In the genomic region with DNA sequence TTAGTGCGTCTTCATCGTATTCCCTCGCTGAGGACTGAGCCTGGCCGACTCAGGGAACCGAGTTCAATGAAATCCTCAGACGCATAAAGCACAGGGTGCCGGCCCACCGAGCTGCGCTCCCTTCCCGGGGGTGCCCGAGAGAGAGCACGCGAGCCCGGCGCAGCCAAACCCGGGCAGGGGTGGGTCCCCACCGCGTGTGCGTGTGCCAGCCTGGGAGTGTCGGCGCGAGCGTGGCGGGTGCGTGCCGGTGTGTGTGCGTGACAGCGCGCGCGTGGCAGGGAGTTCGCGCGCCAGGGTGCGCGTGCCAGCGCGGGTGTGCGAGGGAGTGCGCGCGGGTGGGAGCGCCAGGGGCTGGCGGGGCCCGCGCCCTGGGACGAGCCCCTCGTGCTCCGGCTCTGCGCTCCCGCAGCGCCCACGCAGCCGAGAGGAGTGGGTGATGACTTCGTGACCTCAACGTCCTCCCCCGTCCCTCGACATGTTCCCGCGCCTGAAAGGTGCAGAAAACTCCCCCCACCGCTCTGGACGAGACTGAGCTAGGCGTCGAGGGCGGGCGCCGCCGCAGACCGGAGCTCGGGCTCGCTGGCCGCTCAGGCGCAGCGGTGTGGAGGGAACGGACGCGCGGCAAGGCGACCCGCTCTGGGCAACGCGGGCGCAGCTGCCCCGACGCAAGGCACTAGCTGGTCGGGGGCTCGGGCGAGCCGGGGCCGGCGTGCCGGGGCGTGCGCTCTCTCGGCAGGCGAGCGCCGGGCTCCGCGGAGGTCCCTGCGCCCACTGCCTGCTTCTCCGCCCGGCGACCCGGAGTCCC, we compare ENCODE assay signal across 8 cellular contexts.
DNase-seq lines count a peak whose midpoint lies in the region; ATAC-seq and TF ChIP-seq lines count a peak whose summit lies in the region.

No MANE protein-coding gene starts in this region.

- ATAC-seq in GM19438 (IDR thresholded peaks at IDR 0.05; ENCODE audit: low read depth, unreplicated experiment) = peak; percentile 67
- ATAC-seq in HG03457 (IDR thresholded peaks at IDR 0.05; ENCODE audit: unreplicated experiment) = peak; percentile 55

- DNase-seq in CD1c-positive myeloid dendritic cell (ENCODE audit: extremely low spot score) (peak; percentile 15), esophagus muscularis mucosa (ENCODE audit: extremely low spot score) (no peak), substantia nigra (lab: John Stamatoyannopoulos, UW) (peak in 25 of 49 donors; percentile 5 to 52 (median 15)), superior temporal gyrus (ENCODE audit: extremely low spot score) (no peak)
- no peak for DNase-seq in activated CD4-positive, alpha-beta T cell treated with anti-CD3 and anti-CD28 coated beads, Interleukin-2, amount 10 ng/mL, durations not matched to agents 7 days and 5 days

- no peaks in the 10 kb centered on the region for H3K9me3 Mint-ChIP-seq in activated CD4-positive, alpha-beta T cell treated with anti-CD3 and anti-CD28 coated beads, Interleukin-2, amount 10 ng/mL, durations not matched to agents 7 days and 5 days

- peak overlapping the region; percentile 69 to 81 (median 78) for H3K27ac ChIP-seq in esophagus muscularis mucosa (replicated peaks in 1 of 4)
- peak overlapping the region; percentile 84 for H3K27ac ChIP-seq in muscle layer of duodenum (ENCODE audit: low read length)
- H3K27ac ChIP-seq in substantia nigra (ENCODE audit: low read depth, low read length, poor library complexity, severe bottlenecking) = peak overlapping the region; percentile 18

- CTCF ChIA-PET in activated CD4-positive, alpha-beta T cell treated with anti-CD3 and anti-CD28 coated beads, Interleukin-2, amount 10 ng/mL, durations not matched to agents 7 days and 5 days (lab: Charles Lee) = no interaction called here

- TF ChIP-seq CTCF in esophagus muscularis mucosa (IDR thresholded peaks at IDR 0.05) = no peak

- TF ChIP-seq POLR2A in esophagus muscularis mucosa (IDR thresholded peaks at IDR 0.05; ENCODE audit: low read depth) = no peak

- H3K27ac Mint-ChIP-seq in activated CD4-positive, alpha-beta T cell treated with anti-CD3 and anti-CD28 coated beads, Interleukin-2, amount 10 ng/mL, durations not matched to agents 7 days and 5 days = no peak overlapping the region

- intact Hi-C loops in esophagus muscularis mucosa (cut with DNase I) = no loop called here

- H3K27me3 ChIP-seq in esophagus muscularis mucosa (peaks cover 0 to 35% (median 5%) of the 10 kb centered on the region in 4 donors), muscle layer of duodenum (ENCODE audit: low read depth, low read length) (no peaks in the 10 kb centered on the region)

- H3K27me3 Mint-ChIP-seq in activated CD4-positive, alpha-beta T cell treated with anti-CD3 and anti-CD28 coated beads, Interleukin-2, amount 10 ng/mL, durations not matched to agents 7 days and 5 days = peaks cover 64% of the 10 kb centered on the region

- peak overlapping the region; percentile 45 for H3K4me3 Mint-ChIP-seq in activated CD4-positive, alpha-beta T cell treated with anti-CD3 and anti-CD28 coated beads, Interleukin-2, amount 10 ng/mL, durations not matched to agents 7 days and 5 days

- POLR2A ChIA-PET in activated CD4-positive, alpha-beta T cell treated with anti-CD3 and anti-CD28 coated beads, Interleukin-2, amount 10 ng/mL, durations not matched to agents 7 days and 5 days (lab: Charles Lee) = no interaction called here

- peak overlapping the region; percentile 57 to 63 (median 60) for H3K4me3 ChIP-seq in esophagus muscularis mucosa
- H3K4me3 ChIP-seq in muscle layer of duodenum (ENCODE audit: low read depth in 1 of 2, low read length in 2 of 2) = peak overlapping the region; percentile 63 to 84

- H3K9me3 ChIP-seq in esophagus muscularis mucosa (no peaks in the 10 kb centered on the region), muscle layer of duodenum (ENCODE audit: control insufficient read depth in 1 of 2, low read length in 2 of 2) (no peaks in the 10 kb centered on the region)

- H3K36me3 ChIP-seq in esophagus muscularis mucosa (no peaks in the 10 kb centered on the region), muscle layer of duodenum (ENCODE audit: control insufficient read depth in 1 of 2, insufficient read depth in 2 of 2, low read length in 2 of 2) (no peaks in the 10 kb centered on the region)

- H3K4me1 Mint-ChIP-seq in activated CD4-positive, alpha-beta T cell treated with anti-CD3 and anti-CD28 coated beads, Interleukin-2, amount 10 ng/mL, durations not matched to agents 7 days and 5 days = peaks cover 5% of the 10 kb centered on the region

- no peaks in the 10 kb centered on the region for H3K36me3 Mint-ChIP-seq in activated CD4-positive, alpha-beta T cell treated with anti-CD3 and anti-CD28 coated beads, Interleukin-2, amount 10 ng/mL, durations not matched to agents 7 days and 5 days (ENCODE audit: low read depth)

- WGBS in esophagus muscularis mucosa = 0% methylated on average over 6 of the region's 105 CpGs

- peaks cover 0 to 31% (median 27%) of the 10 kb centered on the region in 4 donors for H3K4me1 ChIP-seq in esophagus muscularis mucosa
- peaks cover 0 to 22% of the 10 kb centered on the region in 2 donors for H3K4me1 ChIP-seq in muscle layer of duodenum (ENCODE audit: control insufficient read depth in 1 of 2, insufficient read depth in 2 of 2, low read length in 2 of 2)

- no peak for TF ChIP-seq EP300 in esophagus muscularis mucosa (IDR thresholded peaks at IDR 0.05)

Comparison
In these comparisons a context has a peak if more than half of its experiments do, and no peak if none do; other contexts are left out.
1. DNase-seq: peak in CD1c-positive myeloid dendritic cell (single experiment) and substantia nigra (25 of 49); none in activated CD4-positive, alpha-beta T cell treated with anti-CD3 and anti-CD28 coated beads, Interleukin-2, amount 10 ng/mL, durations not matched to agents 7 days and 5 days (single experiment), esophagus muscularis mucosa (single experiment) and superior temporal gyrus (single experiment).
2. H3K27ac ChIP-seq: peak in every context shown above with its lines; median percentile 84 in muscle layer of duodenum; 78 in esophagus muscularis mucosa; 18 in substantia nigra.